1 cellular context compared by ENCODE assay signal in the genomic region with DNA sequence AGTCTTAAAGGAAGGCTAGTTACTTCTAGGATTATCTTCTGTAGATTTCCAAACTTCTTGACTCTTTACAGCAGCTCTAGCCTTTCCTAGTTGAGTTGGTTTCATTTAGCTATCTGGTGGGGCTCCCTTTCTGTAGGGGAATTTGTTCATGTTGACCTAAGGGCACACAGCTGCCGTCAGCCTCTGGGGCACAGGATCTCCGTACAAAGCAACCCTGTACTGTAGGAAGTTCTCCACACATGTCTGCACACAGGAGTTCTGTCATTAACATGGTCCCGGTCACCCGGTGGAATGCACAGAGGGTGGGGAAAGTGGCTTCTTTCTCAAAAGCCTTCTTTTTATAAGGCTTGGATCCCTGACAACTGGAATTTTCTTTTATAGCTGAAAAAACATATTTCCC.
TF ChIP-seq lines count a peak whose summit lies in the region.

No MANE protein-coding gene starts in this region.

TF ChIP-seq in H1, 55 proteins besides CTCF, POLR2A, EP300 and RAD21 (continued from another document):
- TF ChIP-seq, protein P1, sequence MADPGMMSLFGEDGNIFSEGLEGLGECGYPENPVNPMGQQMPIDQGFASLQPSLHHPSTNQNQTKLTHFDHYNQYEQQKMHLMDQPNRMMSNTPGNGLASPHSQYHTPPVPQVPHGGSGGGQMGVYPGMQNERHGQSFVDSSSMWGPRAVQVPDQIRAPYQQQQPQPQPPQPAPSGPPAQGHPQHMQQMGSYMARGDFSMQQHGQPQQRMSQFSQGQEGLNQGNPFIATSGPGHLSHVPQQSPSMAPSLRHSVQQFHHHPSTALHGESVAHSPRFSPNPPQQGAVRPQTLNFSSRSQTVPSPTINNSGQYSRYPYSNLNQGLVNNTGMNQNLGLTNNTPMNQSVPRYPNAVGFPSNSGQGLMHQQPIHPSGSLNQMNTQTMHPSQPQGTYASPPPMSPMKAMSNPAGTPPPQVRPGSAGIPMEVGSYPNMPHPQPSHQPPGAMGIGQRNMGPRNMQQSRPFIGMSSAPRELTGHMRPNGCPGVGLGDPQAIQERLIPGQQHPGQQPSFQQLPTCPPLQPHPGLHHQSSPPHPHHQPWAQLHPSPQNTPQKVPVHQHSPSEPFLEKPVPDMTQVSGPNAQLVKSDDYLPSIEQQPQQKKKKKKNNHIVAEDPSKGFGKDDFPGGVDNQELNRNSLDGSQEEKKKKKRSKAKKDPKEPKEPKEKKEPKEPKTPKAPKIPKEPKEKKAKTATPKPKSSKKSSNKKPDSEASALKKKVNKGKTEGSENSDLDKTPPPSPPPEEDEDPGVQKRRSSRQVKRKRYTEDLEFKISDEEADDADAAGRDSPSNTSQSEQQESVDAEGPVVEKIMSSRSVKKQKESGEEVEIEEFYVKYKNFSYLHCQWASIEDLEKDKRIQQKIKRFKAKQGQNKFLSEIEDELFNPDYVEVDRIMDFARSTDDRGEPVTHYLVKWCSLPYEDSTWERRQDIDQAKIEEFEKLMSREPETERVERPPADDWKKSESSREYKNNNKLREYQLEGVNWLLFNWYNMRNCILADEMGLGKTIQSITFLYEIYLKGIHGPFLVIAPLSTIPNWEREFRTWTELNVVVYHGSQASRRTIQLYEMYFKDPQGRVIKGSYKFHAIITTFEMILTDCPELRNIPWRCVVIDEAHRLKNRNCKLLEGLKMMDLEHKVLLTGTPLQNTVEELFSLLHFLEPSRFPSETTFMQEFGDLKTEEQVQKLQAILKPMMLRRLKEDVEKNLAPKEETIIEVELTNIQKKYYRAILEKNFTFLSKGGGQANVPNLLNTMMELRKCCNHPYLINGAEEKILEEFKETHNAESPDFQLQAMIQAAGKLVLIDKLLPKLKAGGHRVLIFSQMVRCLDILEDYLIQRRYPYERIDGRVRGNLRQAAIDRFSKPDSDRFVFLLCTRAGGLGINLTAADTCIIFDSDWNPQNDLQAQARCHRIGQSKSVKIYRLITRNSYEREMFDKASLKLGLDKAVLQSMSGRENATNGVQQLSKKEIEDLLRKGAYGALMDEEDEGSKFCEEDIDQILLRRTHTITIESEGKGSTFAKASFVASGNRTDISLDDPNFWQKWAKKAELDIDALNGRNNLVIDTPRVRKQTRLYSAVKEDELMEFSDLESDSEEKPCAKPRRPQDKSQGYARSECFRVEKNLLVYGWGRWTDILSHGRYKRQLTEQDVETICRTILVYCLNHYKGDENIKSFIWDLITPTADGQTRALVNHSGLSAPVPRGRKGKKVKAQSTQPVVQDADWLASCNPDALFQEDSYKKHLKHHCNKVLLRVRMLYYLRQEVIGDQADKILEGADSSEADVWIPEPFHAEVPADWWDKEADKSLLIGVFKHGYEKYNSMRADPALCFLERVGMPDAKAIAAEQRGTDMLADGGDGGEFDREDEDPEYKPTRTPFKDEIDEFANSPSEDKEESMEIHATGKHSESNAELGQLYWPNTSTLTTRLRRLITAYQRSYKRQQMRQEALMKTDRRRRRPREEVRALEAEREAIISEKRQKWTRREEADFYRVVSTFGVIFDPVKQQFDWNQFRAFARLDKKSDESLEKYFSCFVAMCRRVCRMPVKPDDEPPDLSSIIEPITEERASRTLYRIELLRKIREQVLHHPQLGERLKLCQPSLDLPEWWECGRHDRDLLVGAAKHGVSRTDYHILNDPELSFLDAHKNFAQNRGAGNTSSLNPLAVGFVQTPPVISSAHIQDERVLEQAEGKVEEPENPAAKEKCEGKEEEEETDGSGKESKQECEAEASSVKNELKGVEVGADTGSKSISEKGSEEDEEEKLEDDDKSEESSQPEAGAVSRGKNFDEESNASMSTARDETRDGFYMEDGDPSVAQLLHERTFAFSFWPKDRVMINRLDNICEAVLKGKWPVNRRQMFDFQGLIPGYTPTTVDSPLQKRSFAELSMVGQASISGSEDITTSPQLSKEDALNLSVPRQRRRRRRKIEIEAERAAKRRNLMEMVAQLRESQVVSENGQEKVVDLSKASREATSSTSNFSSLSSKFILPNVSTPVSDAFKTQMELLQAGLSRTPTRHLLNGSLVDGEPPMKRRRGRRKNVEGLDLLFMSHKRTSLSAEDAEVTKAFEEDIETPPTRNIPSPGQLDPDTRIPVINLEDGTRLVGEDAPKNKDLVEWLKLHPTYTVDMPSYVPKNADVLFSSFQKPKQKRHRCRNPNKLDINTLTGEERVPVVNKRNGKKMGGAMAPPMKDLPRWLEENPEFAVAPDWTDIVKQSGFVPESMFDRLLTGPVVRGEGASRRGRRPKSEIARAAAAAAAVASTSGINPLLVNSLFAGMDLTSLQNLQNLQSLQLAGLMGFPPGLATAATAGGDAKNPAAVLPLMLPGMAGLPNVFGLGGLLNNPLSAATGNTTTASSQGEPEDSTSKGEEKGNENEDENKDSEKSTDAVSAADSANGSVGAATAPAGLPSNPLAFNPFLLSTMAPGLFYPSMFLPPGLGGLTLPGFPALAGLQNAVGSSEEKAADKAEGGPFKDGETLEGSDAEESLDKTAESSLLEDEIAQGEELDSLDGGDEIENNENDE (IDR thresholded peaks at IDR 0.05; ENCODE audit: insufficient replicate concordance, low read length): no peak
- TF ChIP-seq CHD2 (IDR thresholded peaks at IDR 0.05; ENCODE audit: low read length): no peak
- TF ChIP-seq GABPA (IDR thresholded peaks at IDR 0.05; ENCODE audit: borderline replicate concordance, insufficient read depth, low read length): no peak
- TF ChIP-seq SUZ12 (IDR thresholded peaks at IDR 0.05; ENCODE audit: low read length): no peak
- no peak for TF ChIP-seq KDM5A (IDR thresholded peaks at IDR 0.05; ENCODE audit: low read length)
- TF ChIP-seq TBP (IDR thresholded peaks at IDR 0.05; ENCODE audit: low read depth, low read length): no peak
- no peak for TF ChIP-seq TAF7 (optimal IDR thresholded peaks at IDR 0.05; ENCODE audit: borderline replicate concordance, low read depth, low read length)
